In the genomic region with DNA sequence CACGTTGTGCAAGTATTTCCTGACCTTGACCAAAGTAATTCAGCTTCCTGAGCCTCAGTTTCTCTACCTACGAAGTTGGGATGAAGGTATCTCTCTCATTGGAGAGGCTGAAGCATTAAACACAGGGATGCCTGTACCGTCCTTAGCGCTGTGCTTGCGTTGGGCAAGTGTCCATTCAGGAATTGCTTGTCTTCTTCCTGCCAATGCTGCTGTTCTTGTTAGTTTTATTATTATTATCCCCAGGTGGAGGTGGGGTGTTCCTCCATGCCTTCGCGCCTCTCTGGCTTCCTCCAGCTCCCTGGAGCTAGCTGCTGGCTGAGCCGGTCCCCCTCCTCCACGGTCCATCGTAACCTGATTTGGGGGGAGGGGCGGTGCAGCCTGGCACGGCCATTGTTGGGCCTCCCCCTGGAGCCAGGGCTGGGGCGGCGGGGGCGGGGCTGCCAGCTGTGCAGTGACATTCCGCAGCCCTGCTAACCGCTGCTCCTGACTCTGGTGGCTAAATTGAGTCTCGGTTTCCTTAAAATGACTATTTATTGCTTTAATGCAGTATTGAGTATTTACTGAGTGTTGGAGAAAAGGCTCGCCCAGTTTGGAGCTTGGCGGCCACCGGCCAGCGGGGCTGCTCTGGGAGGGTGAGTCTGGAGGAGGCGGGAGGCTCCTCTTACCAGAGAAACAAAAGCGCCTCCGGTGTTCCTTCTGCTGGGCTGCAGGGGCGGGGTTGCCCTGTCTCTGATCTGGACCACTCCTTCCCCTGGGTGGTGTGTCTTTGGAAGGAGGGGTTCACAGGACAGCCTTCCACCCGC, we compare ENCODE assay signal across 21 cellular contexts. TPM values are rescaled to one million over a fixed set of nuclear protein-coding genes. Genes with fewer than 3 reads are reported as not detected.
A peak's percentile ranks its signal among the peaks of the same experiment; 100 is the strongest.
DNase-seq lines count a peak whose midpoint lies in the region; ATAC-seq and TF ChIP-seq lines count a peak whose summit lies in the region.
"Had no signal": no experiment of that assay in that cellular context is flagged by ENCODE, and none has a peak within 500 bp of the region (broad histone marks: within the 10 kb centered on the region; RNA-seq: fewer than 3 reads in every experiment).

No MANE protein-coding gene starts in this region.

- no peak for ATAC-seq in GM18519 (IDR thresholded peaks at IDR 0.05; ENCODE audit: low FRiP score, unreplicated experiment)
- ATAC-seq: T-cell had no signal

- no peaks in the 10 kb centered on the region for H3K9me3 Mint-ChIP-seq in progenitor cell of endocrine pancreas (ENCODE audit: low read depth)
- H3K9me3 Mint-ChIP-seq: activated B cell treated with CpG ODN at 0.5 μM for 24 hours, T-cell had no signal

- H3K4me1 ChIP-seq in HEK293 (ENCODE audit: control insufficient read depth, insufficient read depth, low read length) (peaks cover 6% of the 10 kb centered on the region), SJCRH30 (peaks cover 70% of the 10 kb centered on the region), tibial artery (peaks cover 0 to 43% (median 9%) of the 10 kb centered on the region in 4 donors)

- POLR2A ChIA-PET in HEK293 (lab: Yijun Ruan, JAX), result no interaction called here

- H3K27ac ChIP-seq in HEK293 (ENCODE audit: extremely low read depth, low read depth, low read length) (no peak overlapping the region), SJCRH30 (peak overlapping the region; percentile 3; the same call in 1 of the 2 replicates), tibial artery (no peak overlapping the region)
- H3K27ac ChIP-seq: neutrophil, Peyer's patch had no signal

- H3K4me3 ChIP-seq in HEK293 (ENCODE audit: low read depth, low read length) (no peak overlapping the region), SJCRH30 (peak overlapping the region; percentile 33), iPS-18c (ENCODE audit: insufficient read depth, low read depth, low read length) (peak overlapping the region; percentile 40), tibial artery (no peak overlapping the region)
- H3K4me3 ChIP-seq: lung, Peyer's patch had no signal

- peak overlapping the region; percentile 60 for H3K4me3 Mint-ChIP-seq in progenitor cell of endocrine pancreas (ENCODE audit: low read depth)
- H3K4me3 Mint-ChIP-seq: activated B cell treated with CpG ODN at 0.5 μM for 24 hours, T-cell had no signal

- peak; percentile 80 to 81 for DNase-seq in SJCRH30
- peak; percentile 47 for DNase-seq in progenitor cell of endocrine pancreas (ENCODE audit: low spot score, unreplicated experiment)
- no peak for DNase-seq in AG08395 (ENCODE audit: low spot score)
- DNase-seq in tibial artery, result no peak
- no peak for DNase-seq in NCI-H510A (lab: John Stamatoyannopoulos, UW)
- DNase-seq: activated B cell treated with CpG ODN at 0.5 μM for 24 hours; activated naive CD4-positive, alpha-beta T cell; BE2C; dermis blood vessel endothelial cell; DMS79; hypothalamus; Peyer's patch; small intestine; stimulated activated naive CD4-positive, alpha-beta T cell treated with Interleukin-2 at 50 U/mL for 16 hours; T-cell had no signal

- H3K27ac Mint-ChIP-seq in progenitor cell of endocrine pancreas, result no peak overlapping the region
- H3K27ac Mint-ChIP-seq: activated B cell treated with CpG ODN at 0.5 μM for 24 hours, T-cell had no signal

- peaks cover 15% of the 10 kb centered on the region for H3K27me3 Mint-ChIP-seq in progenitor cell of endocrine pancreas

- intact Hi-C loops in tibial artery (cut with DNase I; ENCODE audit: low total_unique reads), result no loop called here

- CTCF ChIA-PET in HEK293 (lab: Yijun Ruan, JAX), result interaction anchor here (1.5 kb wide), 1 partner anchor 26 kb away, joined by 4 read pairs; no protein-coding TSS in a partner anchor

- no peaks in the 10 kb centered on the region for H3K36me3 ChIP-seq in HEK293 (ENCODE audit: control insufficient read depth in 2 of 2, insufficient read depth in 1 of 2, low read length in 2 of 2)
- no peaks in the 10 kb centered on the region for H3K36me3 ChIP-seq in SJCRH30
- no peaks in the 10 kb centered on the region for H3K36me3 ChIP-seq in tibial artery
- H3K36me3 ChIP-seq: BE2C, neutrophil, Peyer's patch had no signal

- TF ChIP-seq CTCF in HEK293 (tag by site-specific recombination; IDR thresholded peaks at IDR 0.05), result no peak
- TF ChIP-seq CTCF in progenitor cell of endocrine pancreas (IDR thresholded peaks at IDR 0.05; ENCODE audit: unreplicated experiment), result no peak
- TF ChIP-seq CTCF in tibial artery (IDR thresholded peaks at IDR 0.05), result no peak

- H3K4me1 Mint-ChIP-seq in progenitor cell of endocrine pancreas (ENCODE audit: low read depth), result peaks cover 13% of the 10 kb centered on the region

- no peaks in the 10 kb centered on the region for H3K36me3 Mint-ChIP-seq in progenitor cell of endocrine pancreas (ENCODE audit: insufficient read depth)
- H3K36me3 Mint-ChIP-seq: T-cell had no signal

- H3K27me3 ChIP-seq in SJCRH30 (no peaks in the 10 kb centered on the region), tibial artery (peaks cover 0 to 77% of the 10 kb centered on the region in 2 donors)
- H3K27me3 ChIP-seq: BE2C had no signal

- H3K9me3 ChIP-seq in HEK293 (ENCODE audit: control insufficient read depth, insufficient read depth, low read depth, low read length) (no peaks in the 10 kb centered on the region), SJCRH30 (replicated peaks) (no peaks in the 10 kb centered on the region), iPS-18c (ENCODE audit: control insufficient read depth, insufficient read depth, low read length) (peaks cover 3% of the 10 kb centered on the region), tibial artery (no peaks in the 10 kb centered on the region)
- H3K9me3 ChIP-seq: BE2C, neutrophil, Peyer's patch had no signal

TF ChIP-seq in HEK293, 187 proteins besides CTCF, POLR2A, EP300 and RAD21:
- TF ChIP-seq, protein P1, sequence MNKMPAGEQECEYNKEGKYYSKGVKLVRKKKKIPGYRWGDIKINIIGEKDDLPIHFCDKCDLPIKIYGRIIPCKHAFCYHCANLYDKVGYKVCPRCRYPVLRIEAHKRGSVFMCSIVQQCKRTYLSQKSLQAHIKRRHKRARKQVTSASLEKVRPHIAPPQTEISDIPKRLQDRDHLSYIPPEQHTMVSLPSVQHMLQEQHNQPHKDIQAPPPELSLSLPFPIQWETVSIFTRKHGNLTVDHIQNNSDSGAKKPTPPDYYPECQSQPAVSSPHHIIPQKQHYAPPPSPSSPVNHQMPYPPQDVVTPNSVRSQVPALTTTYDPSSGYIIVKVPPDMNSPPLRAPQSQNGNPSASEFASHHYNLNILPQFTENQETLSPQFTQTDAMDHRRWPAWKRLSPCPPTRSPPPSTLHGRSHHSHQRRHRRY (tag by site-specific recombination; IDR thresholded peaks at IDR 0.05), result no peak
- TF ChIP-seq ZSCAN30 (tag by site-specific recombination; IDR thresholded peaks at IDR 0.05) (no peak), ZIC2 (tag by site-specific recombination; IDR thresholded peaks at IDR 0.05) (0 out of 2 replicates have a peak, but pooled peaks have one; percentile 29), KLF1 (tag by site-specific recombination; IDR thresholded peaks at IDR 0.05) (peak; percentile 40; the same call in 1 of the 2 replicates), ZNF341 (tag by site-specific recombination; IDR thresholded peaks at IDR 0.05; ENCODE audit: low read depth) (peak; percentile 98), ZNF677 (tag by site-specific recombination; IDR thresholded peaks at IDR 0.05) (peak; percentile 69; the same call in 1 of the 2 replicates), EGR2 (tag by site-specific recombination; IDR thresholded peaks at IDR 0.05; ENCODE audit: low read depth) (0 out of 2 replicates have a peak, but pooled peaks have one; percentile 30), ZFHX2 (tag by site-specific recombination; conservative IDR thresholded peaks at IDR 0.05) (peak; percentile 58)
TF ChIP-seq in HEK293: peak in this region for 6.

RNA-seq across cellular contexts. Expression of a gene that starts 51.4 kb away (rescaled TPM):
- 10.3 and 12.2 TPM in 2 replicates for total RNA-seq in SJCRH30 (2014; rRNA removed; shearing (Covaris generic))
- total RNA-seq in progenitor cell of endocrine pancreas, result 9.1 and 11.0 TPM in 2 replicates
- total RNA-seq: activated B cell treated with CpG ODN at 0.5 μM for 24 hours, dermis blood vessel endothelial cell, fibroblast of lung, Peyer's patch, T-cell had no signal

Comparison
In these comparisons a context has a peak if more than half of its experiments do, and no peak if none do; other contexts are left out.
1. H3K4me3 ChIP-seq: peak in SJCRH30 (single experiment) and iPS-18c (single experiment); none in HEK293 (single experiment) and tibial artery (0 of 2).
2. DNase-seq: peak in SJCRH30 (2 of 2) and progenitor cell of endocrine pancreas (single experiment); none in AG08395 (single experiment), tibial artery (0 of 2) and NCI-H510A (single experiment).